Comparison of ENCODE assay signal across 12 cellular contexts in genomic region chr9:128396970-128397613, GRCh38. TPM values are rescaled to one million over a fixed set of nuclear protein-coding genes. Genes with fewer than 3 reads are reported as not detected.
DNase-seq lines count a peak whose midpoint lies in the region; ATAC-seq and TF ChIP-seq lines count a peak whose summit lies in the region.
"Had no signal": no experiment of that assay in that cellular context is flagged by ENCODE, and none has a peak within 500 bp of the region (broad histone marks: within the 10 kb centered on the region; RNA-seq: fewer than 3 reads in every experiment).

No MANE protein-coding gene starts in this region.

- peak; percentile 56 for DNase-seq in Ammon's horn (ENCODE audit: low spot score)
- peak; percentile 63 to 69 for DNase-seq in NOMO-1 (lab: John Stamatoyannopoulos, UW; ENCODE audit: unreplicated experiment in 2 of 2)
- no peak for DNase-seq in dorsolateral prefrontal cortex
- DNase-seq in mucosa of descending colon = peak in 1 of 3 donors; percentile 8
- no peak for DNase-seq in glomerular visceral epithelial cell (ENCODE audit: extremely low spot score)
- DNase-seq in effector CD4-positive, alpha-beta T cell = no peak
- DNase-seq: mesenchymal stem cell, NCI-H2081 had no signal

- no peak for TF ChIP-seq CTCF in dorsolateral prefrontal cortex (IDR thresholded peaks at IDR 0.05 in 54 of 56, conservative IDR thresholded peaks at IDR 0.05 in 2 of 56; ENCODE audit: low read depth in 1 of 56, partially characterized antibody in 56 of 56)
- no peak for TF ChIP-seq CTCF in mucosa of descending colon (IDR thresholded peaks at IDR 0.05)

- no peaks in the 10 kb centered on the region for H3K36me3 ChIP-seq in mucosa of descending colon (ENCODE audit: low read depth)

- intact Hi-C loops in dorsolateral prefrontal cortex (cut with DNase I) (no loop called here), mucosa of descending colon (cut with DNase I, micrococcal nuclease) (no loop called here)

- no peaks in the 10 kb centered on the region for H3K27me3 ChIP-seq in dorsolateral prefrontal cortex

- H3K9me3 ChIP-seq in mucosa of descending colon = no peaks in the 10 kb centered on the region
- H3K9me3 ChIP-seq: SJSA1 had no signal

- peak overlapping the region; percentile 7 to 100 (median 75) for H3K27ac ChIP-seq in dorsolateral prefrontal cortex
- H3K27ac ChIP-seq: SJSA1 had no signal

- ATAC-seq in mucosa of descending colon = peak; percentile 32
- ATAC-seq in GM18870 (IDR thresholded peaks at IDR 0.05; ENCODE audit: unreplicated experiment) = no peak
- no peak for ATAC-seq in GM21423 (IDR thresholded peaks at IDR 0.05; ENCODE audit: unreplicated experiment)

- no peaks in the 10 kb centered on the region for H3K4me1 ChIP-seq in mucosa of descending colon (ENCODE audit: low read depth)

- H3K4me3 ChIP-seq in dorsolateral prefrontal cortex (peak overlapping the region in 13 of 59 donors; percentile 1 to 35 (median 11)), mucosa of descending colon (no peak overlapping the region)
- H3K4me3 ChIP-seq: SJSA1, skin epidermis had no signal

RNA-seq across cellular contexts. Expression of gene CERCAM, which starts 23.6 kb away (rescaled TPM):
- 1,000 to 10,000 TPM in 1 of 120 experiments, 100 to 1,000 TPM in 110, 10 to 100 TPM in 9; 33.1 to 1,222 (median 302) TPM for total RNA-seq in dorsolateral prefrontal cortex
- total RNA-seq in mucosa of descending colon = 10 to 100 TPM in 2 of 3 donors, 1 to 10 TPM in 1; 4.1 to 20.9 (median 11.5) TPM

RNA-seq across cellular contexts. Expression of gene URM1, which starts 25.9 kb away (rescaled TPM):
- 10 to 100 TPM; 36.9 to 64.9 (median 48.8) TPM for total RNA-seq in dorsolateral prefrontal cortex
- total RNA-seq in mucosa of descending colon = 10 to 100 TPM; 49.3 to 57.9 (median 51.8) TPM

RNA-seq across cellular contexts. Expression of gene SLC27A4, which starts 56.8 kb away (rescaled TPM):
- total RNA-seq in dorsolateral prefrontal cortex = 10 to 100 TPM; 25.1 to 59.1 (median 46.4) TPM
- 10 to 100 TPM; 36.5 to 46.8 (median 39.9) TPM for total RNA-seq in mucosa of descending colon

RNA-seq across cellular contexts. Expression of gene ODF2, which starts 58.7 kb away (rescaled TPM):
- 10 to 100 TPM; 20.1 to 43.4 (median 28.1) TPM for total RNA-seq in dorsolateral prefrontal cortex
- 10 to 100 TPM; 17.1 to 26.1 (median 19.4) TPM for total RNA-seq in mucosa of descending colon

Comparison
In these comparisons a context has a peak if more than half of its experiments do, and no peak if none do; other contexts are left out.
1. DNase-seq: peak in Ammon's horn (single experiment) and NOMO-1 (2 of 2); none in dorsolateral prefrontal cortex (0 of 10), glomerular visceral epithelial cell (single experiment) and effector CD4-positive, alpha-beta T cell (single experiment).